ENCODE assay signal across 8 cellular contexts in the genomic region with DNA sequence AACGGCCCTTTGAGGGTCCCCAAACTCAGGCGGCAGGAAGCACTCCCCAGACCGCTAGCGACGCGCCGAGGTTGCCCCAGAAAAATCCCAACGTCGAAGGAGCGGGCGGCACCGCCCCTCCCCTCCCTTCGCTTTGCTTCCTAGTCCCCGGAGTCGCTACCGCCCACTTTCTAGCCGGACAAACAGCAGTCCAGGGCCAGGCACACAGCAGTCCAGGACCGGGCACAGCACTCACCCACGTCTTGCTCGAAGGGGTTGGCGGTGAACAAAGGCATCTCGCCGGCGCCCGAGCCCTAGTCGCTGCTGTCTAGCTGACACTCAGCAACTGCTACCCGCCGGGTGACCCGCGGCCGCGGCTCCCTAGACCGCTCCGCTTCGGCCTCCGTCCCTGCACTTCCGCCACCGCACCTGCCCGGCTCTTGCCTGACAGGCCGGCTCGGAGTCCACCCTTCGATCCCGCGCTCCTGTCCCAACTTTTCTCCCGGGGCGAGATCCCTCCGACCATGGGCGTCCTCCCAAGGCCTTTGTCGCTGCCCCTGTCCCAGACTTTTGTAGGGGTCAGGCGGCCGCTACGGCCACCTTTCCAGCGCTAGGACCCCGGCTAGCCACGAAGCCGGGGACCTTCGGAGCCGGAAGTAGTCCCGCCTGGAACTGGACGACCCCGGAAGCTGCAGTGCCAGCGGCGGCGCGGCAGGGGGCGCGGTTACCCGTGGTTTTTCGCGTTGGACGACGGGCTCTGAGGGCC. TPM values are rescaled to one million over a fixed set of nuclear protein-coding genes. Genes with fewer than 3 reads are reported as not detected.
DNase-seq lines count a peak whose midpoint lies in the region; ATAC-seq, FAIRE-seq and TF ChIP-seq lines count a peak whose summit lies in the region.

TSS of gene STAM2 (minus strand) at position 396 of the 745 bp plus-strand sequence. CDS start at position 275, 121 bp downstream.

- DNase-seq in GM12892 (ENCODE audit: insufficient read length): peak; percentile 81
- peak; percentile 86 for DNase-seq in NCI-H1436 (lab: John Stamatoyannopoulos, UW)
- peak; percentile 60 to 92 (median 85) for DNase-seq in T-helper 1 cell
- peak; percentile 92 to 97 (median 94) for DNase-seq in adrenal gland
- peak; percentile 92 to 97 (median 94) for DNase-seq in heart left ventricle
- peak; percentile 82 to 99 (median 91) for DNase-seq in posterior cingulate gyrus
- DNase-seq in upper lobe of left lung: peak; percentile 93 to 99

- TF ChIP-seq CTCF in adrenal gland (IDR thresholded peaks at IDR 0.05) (peak; percentile 86 to 97 (median 94)), heart left ventricle (IDR thresholded peaks at IDR 0.05) (peak; percentile 94 to 99 (median 98)), upper lobe of left lung (IDR thresholded peaks at IDR 0.05) (peak; percentile 96 to 98 (median 98))

- peak in 1 of 4 donors; percentile 19 for TF ChIP-seq EP300 in upper lobe of left lung (IDR thresholded peaks at IDR 0.05)

- TF ChIP-seq POLR2A in GM12892 (IDR thresholded peaks at IDR 0.05; ENCODE audit: low read depth, low read length) (peak; percentile 93), adrenal gland (IDR thresholded peaks at IDR 0.05) (peak; percentile 78 to 88), heart left ventricle (IDR thresholded peaks at IDR 0.05) (peak in 1 of 2 donors; percentile 12), upper lobe of left lung (IDR thresholded peaks at IDR 0.05) (peak in 3 of 4 donors; percentile 71 to 90 (median 82))

- FAIRE-seq in GM12892 (lab: Jason Lieb, UNC): peak; percentile 96

- peaks cover 10 to 38% of the 10 kb centered on the region in 2 donors for H3K4me1 ChIP-seq in adrenal gland (replicated peaks in 1 of 2)
- H3K4me1 ChIP-seq in heart left ventricle: peaks cover 0 to 43% (median 29%) of the 10 kb centered on the region in 12 donors
- peaks cover 24 to 40% (median 34%) of the 10 kb centered on the region in 4 donors for H3K4me1 ChIP-seq in upper lobe of left lung

- H3K27ac ChIP-seq in adrenal gland (peak within 1 kb of the TSS; percentile 92 to 99 (median 97)), heart left ventricle (peak within 1 kb of the TSS; percentile 92 to 100 (median 96)), upper lobe of left lung (peak within 1 kb of the TSS; percentile 96 to 98 (median 96))

- intact Hi-C loops in adrenal gland (cut with DNase I) (loop anchor here in 1 of 2 donors (5.0 kb wide), 1 partner anchor 138 kb away; no protein-coding TSS in a partner anchor), heart left ventricle (cut with DNase I) (loop anchor here in 9 of 10 donors (1.0 to 10.0 kb wide), 9 partner anchors 138 to 562 kb away; partner anchors contain the start of genes ARL6IP6 (in 5 of the 9), PRPF40A (in 5 of the 9) and FMNL2 (in 1 of the 9)), posterior cingulate gyrus (cut with DNase I) (loop anchor here (1.0 to 5.0 kb wide), 5 partner anchors 138 to 1302 kb away; partner anchors contain the start of genes ARL6IP6 and RPRM)

- no peaks in the 10 kb centered on the region for H3K36me3 ChIP-seq in adrenal gland (replicated peaks in 1 of 2)
- H3K36me3 ChIP-seq in heart left ventricle: no peaks in the 10 kb centered on the region
- no peaks in the 10 kb centered on the region for H3K36me3 ChIP-seq in upper lobe of left lung

- H3K27me3 ChIP-seq in adrenal gland: no peaks in the 10 kb centered on the region
- no peaks in the 10 kb centered on the region for H3K27me3 ChIP-seq in heart left ventricle
- H3K27me3 ChIP-seq in upper lobe of left lung: no peaks in the 10 kb centered on the region

- peak; percentile 88 for ATAC-seq in HG02840 (IDR thresholded peaks at IDR 0.05; ENCODE audit: low FRiP score, unreplicated experiment)
- ATAC-seq in heart left ventricle: peak; percentile 93 to 97 (median 95)
- peak; percentile 98 to 99 for ATAC-seq in upper lobe of left lung (ENCODE audit: low FRiP score in 2 of 2)

- WGBS in adrenal gland, 4 donors: 0 to 1% (median 0%) methylated on average over 11 to 72 of the region's 72 CpGs
- WGBS in heart left ventricle, 4 donors: 0 to 1% (median 0%) methylated on average over 41 to 72 of the region's 72 CpGs
- WGBS in upper lobe of left lung, 2 donors: 0 to 1% methylated on average over 20 to 64 of the region's 72 CpGs

- H3K4me3 ChIP-seq in adrenal gland (peak within 1 kb of the TSS; percentile 29 to 99 (median 82)), heart left ventricle (peak within 1 kb of the TSS; percentile 65 to 97 (median 72)), upper lobe of left lung (peak within 1 kb of the TSS; percentile 58 to 85 (median 70))

- H3K9me3 ChIP-seq in adrenal gland (replicated peaks in 1 of 3) (no peaks in the 10 kb centered on the region), heart left ventricle (no peaks in the 10 kb centered on the region), upper lobe of left lung (no peaks in the 10 kb centered on the region)

RNA-seq across cellular contexts. Expression of gene STAM2, which starts in this region (rescaled TPM):
- polyA plus RNA-seq in GM12892 (2012; ENCODE audit: missing spikeins): 12.0 TPM
- 10 to 100 TPM; 22.8 to 45.8 (median 33.8) TPM for total RNA-seq in adrenal gland
- 10 to 100 TPM in 1 of 3 donors, 1 to 10 TPM in 2; 6.5 to 32.5 (median 7.6) TPM for polyA plus RNA-seq in adrenal gland
- 10 to 100 TPM; 21.4 to 36.1 (median 27.0) TPM for total RNA-seq in heart left ventricle
- polyA plus RNA-seq in heart left ventricle: 10 to 100 TPM in 1 of 2 donors, 1 to 10 TPM in 1; 4.7 to 13.1 TPM
- total RNA-seq in upper lobe of left lung: 10 to 100 TPM; 13.5 to 56.0 (median 31.4) TPM

Comparison
In these comparisons a context has a peak if more than half of its experiments do, and no peak if none do; other contexts are left out.
1. Peak in every context shown above with its lines: DNase-seq, ATAC-seq, H3K4me3 ChIP-seq and H3K27ac ChIP-seq.